ENCODE assay signal across 12 cellular contexts in the genomic region with DNA sequence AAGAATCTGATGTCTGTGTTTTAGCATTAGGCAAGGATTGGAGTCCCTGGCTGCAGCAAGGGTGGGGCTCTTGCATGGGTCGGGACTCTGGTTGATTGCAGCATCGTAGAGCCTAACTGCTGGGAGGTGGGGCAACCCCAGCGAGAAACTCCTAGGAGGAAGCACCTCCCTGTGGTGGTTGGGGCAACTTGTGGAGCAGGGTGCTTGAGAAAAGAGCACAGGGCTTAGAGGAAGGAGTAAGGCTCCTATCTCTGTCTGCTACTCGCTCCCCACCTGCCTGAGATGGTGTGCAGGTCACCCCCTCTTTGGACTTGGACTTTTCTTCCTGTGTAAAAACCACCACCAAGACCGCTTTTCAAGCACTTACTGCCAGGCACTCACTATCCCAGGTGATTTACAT. TPM values are rescaled to one million over a fixed set of nuclear protein-coding genes. Genes with fewer than 3 reads are reported as not detected.
A peak's percentile ranks its signal among the peaks of the same experiment; 100 is the strongest.
DNase-seq lines count a peak whose midpoint lies in the region; ATAC-seq and TF ChIP-seq lines count a peak whose summit lies in the region.
"Had no signal": no experiment of that assay in that cellular context is flagged by ENCODE, and none has a peak within 500 bp of the region (broad histone marks: within the 10 kb centered on the region; RNA-seq: fewer than 3 reads in every experiment).

No MANE protein-coding gene starts in this region.

- CTCF ChIA-PET in Calu3 (lab: Charles Lee): interaction anchor here (0.5 kb wide), 1 partner anchor 683 kb away, joined by 4 read pairs; no protein-coding TSS in a partner anchor
- CTCF ChIA-PET in naive thymus-derived CD4-positive, alpha-beta T cell (lab: Charles Lee): no interaction called here

- no peak overlapping the region for H3K27ac Mint-ChIP-seq in Calu3 (ENCODE audit: unreplicated experiment)
- peak overlapping the region; percentile 68 to 82 for H3K27ac Mint-ChIP-seq in effector memory CD8-positive, alpha-beta T cell
- H3K27ac Mint-ChIP-seq in naive thymus-derived CD4-positive, alpha-beta T cell: peak overlapping the region in 2 of 9 donors; percentile 27 to 51

- no peak for TF ChIP-seq EP300 in esophagus muscularis mucosa (IDR thresholded peaks at IDR 0.05)

- DNase-seq in Calu3: peak; percentile 56
- DNase-seq in NOMO-1 treated with DMSO at 0.1 percent for 48 hours (lab: John Stamatoyannopoulos, UW; ENCODE audit: unreplicated experiment): peak; percentile 95
- DNase-seq in effector memory CD8-positive, alpha-beta T cell: no peak
- no peak for DNase-seq in naive thymus-derived CD4-positive, alpha-beta T cell
- DNase-seq in esophagus muscularis mucosa (ENCODE audit: extremely low spot score): no peak
- DNase-seq in NCI-H526 treated with DMSO at 0.1 percent for 48 hours (lab: John Stamatoyannopoulos, UW): no peak
- no peak for DNase-seq in effector CD4-positive, alpha-beta T cell
- DNase-seq in H4 (ENCODE audit: low spot score): no peak
- DNase-seq: cortex of kidney, NCI-H187, ovary had no signal

- no peaks in the 10 kb centered on the region for H3K9me3 Mint-ChIP-seq in Calu3 (ENCODE audit: low read depth, unreplicated experiment)
- no peaks in the 10 kb centered on the region for H3K9me3 Mint-ChIP-seq in effector memory CD8-positive, alpha-beta T cell
- H3K9me3 Mint-ChIP-seq in naive thymus-derived CD4-positive, alpha-beta T cell: no peaks in the 10 kb centered on the region

- peaks cover 4 to 10% of the 10 kb centered on the region in 2 donors for H3K4me1 ChIP-seq in naive thymus-derived CD4-positive, alpha-beta T cell (ENCODE audit: control insufficient read depth in 2 of 2, insufficient read depth in 2 of 2, low read length in 2 of 2)
- H3K4me1 ChIP-seq in esophagus muscularis mucosa: peaks cover 27 to 51% (median 44%) of the 10 kb centered on the region in 4 donors

- peaks cover 53% of the 10 kb centered on the region for H3K4me1 Mint-ChIP-seq in Calu3 (ENCODE audit: low read depth, unreplicated experiment)
- peaks cover 31 to 36% of the 10 kb centered on the region in 2 donors for H3K4me1 Mint-ChIP-seq in effector memory CD8-positive, alpha-beta T cell (ENCODE audit: low read depth in 2 of 2)
- peaks cover 32 to 52% (median 47%) of the 10 kb centered on the region in 7 donors for H3K4me1 Mint-ChIP-seq in naive thymus-derived CD4-positive, alpha-beta T cell

- BruUV-seq in Calu3 (replicated peaks; lab: Mats Ljungman, UMichigan): no TSS peak

- ATAC-seq in effector memory CD8-positive, alpha-beta T cell (replicated peaks): peak; percentile 66
- peak; percentile 79 for ATAC-seq in naive thymus-derived CD4-positive, alpha-beta T cell

- no peak overlapping the region for H3K27ac ChIP-seq in naive thymus-derived CD4-positive, alpha-beta T cell (ENCODE audit: low read depth, low read length)
- H3K27ac ChIP-seq in esophagus muscularis mucosa (replicated peaks in 1 of 4): no peak overlapping the region
- H3K27ac ChIP-seq: ovary, SK-N-MC had no signal

- H3K27me3 ChIP-seq in naive thymus-derived CD4-positive, alpha-beta T cell (ENCODE audit: control insufficient read depth in 2 of 2, insufficient read depth in 2 of 2, low read length in 2 of 2): no peaks in the 10 kb centered on the region
- no peaks in the 10 kb centered on the region for H3K27me3 ChIP-seq in esophagus muscularis mucosa
- H3K27me3 ChIP-seq: ovary had no signal

- H3K36me3 Mint-ChIP-seq in Calu3 (ENCODE audit: insufficient read depth, unreplicated experiment): peaks cover 16% of the 10 kb centered on the region
- peaks cover 3% of the 10 kb centered on the region for H3K36me3 Mint-ChIP-seq in effector memory CD8-positive, alpha-beta T cell (ENCODE audit: insufficient read depth)
- H3K36me3 Mint-ChIP-seq in naive thymus-derived CD4-positive, alpha-beta T cell: peaks cover 0 to 9% (median 2%) of the 10 kb centered on the region in 5 donors

- H3K4me3 ChIP-seq in naive thymus-derived CD4-positive, alpha-beta T cell (ENCODE audit: low read length): no peak overlapping the region
- no peak overlapping the region for H3K4me3 ChIP-seq in esophagus muscularis mucosa
- H3K4me3 ChIP-seq: ovary, SK-N-MC had no signal

- no peaks in the 10 kb centered on the region for H3K9me3 ChIP-seq in naive thymus-derived CD4-positive, alpha-beta T cell (ENCODE audit: control insufficient read depth in 2 of 3, low read length in 3 of 3)
- no peaks in the 10 kb centered on the region for H3K9me3 ChIP-seq in esophagus muscularis mucosa
- H3K9me3 ChIP-seq: ovary had no signal

- POLR2A ChIA-PET in naive thymus-derived CD4-positive, alpha-beta T cell (lab: Charles Lee): no interaction called here

- no peaks in the 10 kb centered on the region for H3K36me3 ChIP-seq in naive thymus-derived CD4-positive, alpha-beta T cell (ENCODE audit: control insufficient read depth in 2 of 3, insufficient read depth in 3 of 3, low read length in 3 of 3)
- H3K36me3 ChIP-seq in esophagus muscularis mucosa: peaks cover 0 to 5% (median 0%) of the 10 kb centered on the region in 4 donors
- H3K36me3 ChIP-seq: ovary had no signal

- intact Hi-C loops in Calu3 (cut with micrococcal nuclease; ENCODE audit: unreplicated experiment): no loop called here
- intact Hi-C loops in naive thymus-derived CD4-positive, alpha-beta T cell (cut with micrococcal nuclease): no loop called here
- intact Hi-C loops in esophagus muscularis mucosa (cut with DNase I): no loop called here

- H3K27me3 Mint-ChIP-seq in Calu3 (ENCODE audit: unreplicated experiment): no peaks in the 10 kb centered on the region
- H3K27me3 Mint-ChIP-seq in effector memory CD8-positive, alpha-beta T cell: no peaks in the 10 kb centered on the region
- H3K27me3 Mint-ChIP-seq in naive thymus-derived CD4-positive, alpha-beta T cell: no peaks in the 10 kb centered on the region

- H3K4me3 Mint-ChIP-seq in Calu3 (ENCODE audit: low read depth, unreplicated experiment): no peak overlapping the region
- H3K4me3 Mint-ChIP-seq in effector memory CD8-positive, alpha-beta T cell: no peak overlapping the region
- no peak overlapping the region for H3K4me3 Mint-ChIP-seq in naive thymus-derived CD4-positive, alpha-beta T cell

- no peak for TF ChIP-seq POLR2A in esophagus muscularis mucosa (IDR thresholded peaks at IDR 0.05; ENCODE audit: low read depth)

- 51% methylated on average over 5 of the region's 5 CpGs for WGBS in esophagus muscularis mucosa

- no peak for TF ChIP-seq CTCF in Calu3 (IDR thresholded peaks at IDR 0.05; ENCODE audit: unreplicated experiment)
- TF ChIP-seq CTCF in esophagus muscularis mucosa (IDR thresholded peaks at IDR 0.05): no peak

RNA-seq across cellular contexts. Expression of a gene that starts 15.6 kb away (rescaled TPM):
- total RNA-seq in Calu3 (2022) (145 and 159 TPM in 2 replicates), esophagus muscularis mucosa (10 to 100 TPM; 56.4 to 97.7 (median 57.2) TPM)
- total RNA-seq in naive thymus-derived CD4-positive, alpha-beta T cell: 100 to 1,000 TPM in 3 of 5 experiments, 10 to 100 TPM in 2; 71.5 to 117 (median 101) TPM
- 10 to 100 TPM; 17.4 to 21.0 TPM for polyA plus RNA-seq in naive thymus-derived CD4-positive, alpha-beta T cell
- 25.1 and 30.2 TPM in 2 replicates for total RNA-seq in H4 (2014; rRNA removed; shearing (Covaris generic))

RNA-seq across cellular contexts. Expression of a gene that starts 48.0 kb away (rescaled TPM):
- total RNA-seq in Calu3 (2022) (18.4 and 20.1 TPM in 2 replicates), esophagus muscularis mucosa (10 to 100 TPM in 1 of 4 donors, 1 to 10 TPM in 3; 7.0 to 10.8 (median 8.7) TPM)
- total RNA-seq in naive thymus-derived CD4-positive, alpha-beta T cell: 10 to 100 TPM; 13.7 to 22.8 (median 18.2) TPM
- 1 to 10 TPM; 4.5 to 9.1 TPM for polyA plus RNA-seq in naive thymus-derived CD4-positive, alpha-beta T cell
- total RNA-seq in H4 (2014; rRNA removed; shearing (Covaris generic)): 8.1 and 10.6 TPM in 2 replicates

Comparison
In these comparisons a context has a peak if more than half of its experiments do, and no peak if none do; other contexts are left out.
1. DNase-seq: peak in Calu3 (single experiment) and NOMO-1 treated with DMSO at 0.1 percent for 48 hours (single experiment); none in effector memory CD8-positive, alpha-beta T cell (0 of 3), naive thymus-derived CD4-positive, alpha-beta T cell (0 of 9), esophagus muscularis mucosa (single experiment), NCI-H526 treated with DMSO at 0.1 percent for 48 hours (single experiment), effector CD4-positive, alpha-beta T cell (single experiment) and H4 (single experiment).